8 cellular contexts compared by ENCODE assay signal in the genomic region with DNA sequence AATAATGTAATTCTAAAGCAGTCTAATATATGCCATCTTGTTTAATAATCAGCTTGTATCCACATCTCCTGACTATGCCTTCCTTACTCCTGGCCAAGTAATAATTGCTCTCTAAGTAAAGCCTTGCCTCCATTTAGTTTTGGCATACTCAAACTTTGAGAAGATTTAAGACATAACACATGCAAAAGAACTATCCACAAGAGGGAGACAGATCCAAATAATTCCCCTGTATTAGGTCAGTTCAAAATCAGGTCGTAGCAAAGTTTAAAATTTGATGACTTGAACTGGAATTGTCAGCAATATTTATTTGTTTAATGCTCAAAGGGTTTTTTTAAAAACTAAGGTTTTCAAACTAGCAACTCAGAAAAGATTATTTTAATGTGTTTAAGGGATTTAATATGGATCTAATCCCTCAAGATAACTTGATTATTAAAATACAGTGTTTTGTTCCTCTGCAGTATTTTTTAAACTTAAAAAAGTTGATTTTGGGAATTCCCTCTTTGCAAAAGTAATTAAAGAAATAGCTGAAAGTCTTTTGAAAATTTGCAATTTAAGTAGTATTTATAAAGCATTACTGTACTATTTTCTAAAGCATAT.
DNase-seq lines count a peak whose midpoint lies in the region; ATAC-seq and FAIRE-seq lines count a peak whose summit lies in the region.

No MANE protein-coding gene starts in this region.

- ATAC-seq in HG03025 (IDR thresholded peaks at IDR 0.05; ENCODE audit: low FRiP score, unreplicated experiment) = no peak

- no peak overlapping the region for H3K14ac ChIP-seq in neuronal stem cell (ENCODE audit: low read length)

- no peak overlapping the region for H3K27ac ChIP-seq in neuronal stem cell (replicated peaks; ENCODE audit: low read length)

- H3K9me3 ChIP-seq in neuronal stem cell (replicated peaks in 1 of 2; ENCODE audit: control insufficient read depth in 2 of 2, insufficient read depth in 1 of 2, low read depth in 1 of 2, low read length in 2 of 2) = no peaks in the 10 kb centered on the region

- H2BK15ac ChIP-seq in neuronal stem cell (ENCODE audit: low read length) = no peak overlapping the region

- H2BK120ac ChIP-seq in neuronal stem cell (ENCODE audit: low read depth, low read length) = no peak overlapping the region

- WGBS in neuronal stem cell (ENCODE audit: extremely low coverage in 2 of 2, insufficient read length in 2 of 2, insufficient replicate concordance in 1 of 2), 2 donors = no CpG with 5 or more reads among the region's 1 CpG

- H3K27me3 ChIP-seq in neuronal stem cell (ENCODE audit: control insufficient read depth in 3 of 3, insufficient read depth in 3 of 3, low read depth in 1 of 3, low read length in 3 of 3) = no peaks in the 10 kb centered on the region

- H3K4me1 ChIP-seq in neuronal stem cell (ENCODE audit: control insufficient read depth in 2 of 2, insufficient read depth in 1 of 2, low read depth in 1 of 2, low read length in 2 of 2) = no peaks in the 10 kb centered on the region

- no peak overlapping the region for H4K91ac ChIP-seq in neuronal stem cell (ENCODE audit: low read depth, low read length, poor library complexity)

- H2AK5ac ChIP-seq in neuronal stem cell (ENCODE audit: low read depth, low read length) = no peak overlapping the region

- no peak overlapping the region for H4K8ac ChIP-seq in neuronal stem cell (ENCODE audit: low read depth, low read length)

- DNase-seq in DMS153 treated with DMSO at 0.1 percent for 48 hours (lab: John Stamatoyannopoulos, UW; ENCODE audit: unreplicated experiment) (peak; percentile 29), DMS153 (lab: John Stamatoyannopoulos, UW) (no peak), NCI-H2227 (lab: John Stamatoyannopoulos, UW; ENCODE audit: unreplicated experiment) (peak; percentile 21), dermis microvascular lymphatic vessel endothelial cell (ENCODE audit: low read depth in 2 of 2) (peak; percentile 47 to 51), neuronal stem cell (ENCODE audit: low spot score) (peak; percentile 14), T-helper 2 cell (no peak), GM19239 (ENCODE audit: insufficient read length, low spot score) (no peak)

- no peak overlapping the region for H2BK12ac ChIP-seq in neuronal stem cell (ENCODE audit: low read length)

- H2AFZ ChIP-seq in neuronal stem cell (ENCODE audit: low read length) = no peak overlapping the region

- no peaks in the 10 kb centered on the region for H3K79me1 ChIP-seq in neuronal stem cell (ENCODE audit: low read depth, low read length)

- H3K18ac ChIP-seq in neuronal stem cell (ENCODE audit: low read length) = no peak overlapping the region

- H3K23ac ChIP-seq in neuronal stem cell (ENCODE audit: low read depth, low read length, poor library complexity) = no peak overlapping the region

- peaks cover 0 to 3% of the 10 kb centered on the region in 2 donors for H3K36me3 ChIP-seq in neuronal stem cell (replicated peaks in 1 of 2; ENCODE audit: control insufficient read depth in 2 of 2, insufficient read depth in 2 of 2, low read length in 2 of 2)

- no peak overlapping the region for H3K4me3 ChIP-seq in neuronal stem cell (ENCODE audit: low read length in 2 of 2)

- no peak overlapping the region for H3K9ac ChIP-seq in neuronal stem cell (ENCODE audit: low read depth, low read length, poor library complexity)

- H2BK5ac ChIP-seq in neuronal stem cell (ENCODE audit: low read length) = no peak overlapping the region

- no peak overlapping the region for H3K4me2 ChIP-seq in neuronal stem cell (ENCODE audit: insufficient read depth, low read length, poor library complexity, severe bottlenecking)

- no peak overlapping the region for H3K4ac ChIP-seq in neuronal stem cell (ENCODE audit: low read length)

- FAIRE-seq in GM19239 (lab: Jason Lieb, UNC) = no peak

Comparison
In these comparisons a context has a peak if more than half of its experiments do, and no peak if none do; other contexts are left out.
1. DNase-seq: peak in DMS153 treated with DMSO at 0.1 percent for 48 hours (single experiment), NCI-H2227 (single experiment), dermis microvascular lymphatic vessel endothelial cell (2 of 2) and neuronal stem cell (single experiment); none in DMS153 (single experiment), T-helper 2 cell (0 of 5) and GM19239 (single experiment).